Comparison of ENCODE assay signal across 10 cellular contexts in genomic region chr10:124918906-124919305, GRCh38. TPM values are rescaled to one million over a fixed set of nuclear protein-coding genes. Genes with fewer than 3 reads are reported as not detected.
DNase-seq lines count a peak whose midpoint lies in the region; ATAC-seq and TF ChIP-seq lines count a peak whose summit lies in the region.
"Had no signal": no experiment of that assay in that cellular context is flagged by ENCODE, and none has a peak within 500 bp of the region (broad histone marks: within the 10 kb centered on the region; RNA-seq: fewer than 3 reads in every experiment).

No MANE protein-coding gene starts in this region.

- CTCF ChIA-PET in Caco-2 (lab: Charles Lee): interaction anchor here (0.5 kb wide), 1 partner anchor 35 kb away, joined by 8 read pairs; no protein-coding TSS in a partner anchor
- CTCF ChIA-PET in OCI-LY7 (lab: Charles Lee; ENCODE audit: unreplicated experiment): no interaction called here

- H3K9me3 Mint-ChIP-seq in Caco-2 (ENCODE audit: unreplicated experiment): no peaks in the 10 kb centered on the region
- H3K9me3 Mint-ChIP-seq in endothelial cell (ENCODE audit: unreplicated experiment): no peaks in the 10 kb centered on the region
- H3K9me3 Mint-ChIP-seq in osteocyte (ENCODE audit: unreplicated experiment): no peaks in the 10 kb centered on the region

- POLR2A ChIA-PET in Caco-2 (lab: Charles Lee): interaction anchor here (0.7 kb wide), 1 partner anchor 117 kb away, joined by 3 read pairs; the partner anchor contains the start of gene ABRAXAS2
- POLR2A ChIA-PET in OCI-LY7 (lab: Charles Lee): interaction anchor here (1.1 kb wide), 1 partner anchor 20 kb away, joined by 7 read pairs; no protein-coding TSS in a partner anchor

- TF ChIP-seq CTCF in Caco-2 (IDR thresholded peaks at IDR 0.05; ENCODE audit: insufficient read depth in 1 of 2, low read depth in 1 of 2, low read length in 1 of 2, severe bottlenecking in 1 of 2, unreplicated experiment in 1 of 2) (no peak), OCI-LY7 (conservative IDR thresholded peaks at IDR 0.05; ENCODE audit: low read length) (no peak), endothelial cell (IDR thresholded peaks at IDR 0.05; ENCODE audit: unreplicated experiment) (no peak), osteocyte (IDR thresholded peaks at IDR 0.05) (no peak)

- no peak overlapping the region for H2AFZ ChIP-seq in OCI-LY7 (ENCODE audit: low read length)

- peaks cover 9% of the 10 kb centered on the region for H3K4me1 Mint-ChIP-seq in Caco-2 (ENCODE audit: low read depth, unreplicated experiment)
- H3K4me1 Mint-ChIP-seq in endothelial cell (ENCODE audit: unreplicated experiment): peaks cover 23% of the 10 kb centered on the region
- H3K4me1 Mint-ChIP-seq in osteocyte (ENCODE audit: unreplicated experiment): peaks cover 28% of the 10 kb centered on the region

- H3K27me3 ChIP-seq in Caco-2 (replicated peaks; ENCODE audit: control insufficient read depth, insufficient read depth, low read length): no peaks in the 10 kb centered on the region

- no peaks in the 10 kb centered on the region for H3K9me2 ChIP-seq in OCI-LY7 (ENCODE audit: insufficient read depth, low read length)

- peak overlapping the region; percentile 91 for H3K4me3 Mint-ChIP-seq in Caco-2 (ENCODE audit: unreplicated experiment)
- H3K4me3 Mint-ChIP-seq in endothelial cell (ENCODE audit: unreplicated experiment): peak overlapping the region; percentile 98
- H3K4me3 Mint-ChIP-seq in osteocyte (ENCODE audit: unreplicated experiment): peak overlapping the region; percentile 86

- H4K20me1 ChIP-seq in OCI-LY7 (ENCODE audit: insufficient read depth, low read length): peaks cover 12% of the 10 kb centered on the region; the same call in 1 of the 2 replicates

- H3K27me3 Mint-ChIP-seq in Caco-2 (ENCODE audit: insufficient read depth, unreplicated experiment): no peaks in the 10 kb centered on the region
- H3K27me3 Mint-ChIP-seq in endothelial cell (ENCODE audit: unreplicated experiment): peaks cover 17% of the 10 kb centered on the region
- H3K27me3 Mint-ChIP-seq in osteocyte (ENCODE audit: unreplicated experiment): no peaks in the 10 kb centered on the region

- H3K9me3 ChIP-seq in Caco-2 (no peaks in the 10 kb centered on the region), OCI-LY7 (ENCODE audit: low read length) (no peaks in the 10 kb centered on the region)

- peak overlapping the region; percentile 4; the same call in 1 of the 2 replicates for H3K4me3 ChIP-seq in Caco-2 (ENCODE audit: low read depth, low read length)
- peak overlapping the region; percentile 92 for H3K4me3 ChIP-seq in OCI-LY7 (ENCODE audit: low read depth, low read length, poor library complexity, severe bottlenecking)

- intact Hi-C loops in Caco-2 (cut with micrococcal nuclease; ENCODE audit: unreplicated experiment): loop anchor here (5.0 kb wide), 2 partner anchors 42 to 117 kb away; partner anchors contain the start of gene ABRAXAS2
- intact Hi-C loops in OCI-LY7 (cut with micrococcal nuclease; ENCODE audit: unreplicated experiment): loop anchor here (5.0 kb wide), 3 partner anchors 68 to 382 kb away; partner anchors contain the start of gene ABRAXAS2
- intact Hi-C loops in posterior vena cava (cut with DNase I): no loop called here

- DNase-seq in Caco-2 (no peak), OCI-LY7 (ENCODE audit: low spot score) (no peak), endothelial cell (ENCODE audit: low spot score) (no peak), osteocyte (ENCODE audit: extremely low spot score, unreplicated experiment) (no peak), posterior vena cava (ENCODE audit: low spot score) (no peak), hippocampal formation (lab: John Stamatoyannopoulos, UW) (no peak), amniotic stem cell (lab: John Stamatoyannopoulos, UW) (no peak)
- DNase-seq: activated CD4-positive, alpha-beta T cell treated with anti-CD3 and anti-CD28 coated beads for 1 hour; NCI-H1436 treated with DMSO at 0.1 percent for 48 hours had no signal

- peaks cover 63% of the 10 kb centered on the region for H3K79me2 ChIP-seq in OCI-LY7 (ENCODE audit: insufficient read depth, low read depth, low read length)

- no TSS peak for BruUV-seq in Caco-2 (replicated peaks; lab: Mats Ljungman, UMichigan)
- no TSS peak for BruUV-seq in OCI-LY7 (replicated peaks; lab: Mats Ljungman, UMichigan)

- peak overlapping the region; percentile 94 for H3K4me2 ChIP-seq in OCI-LY7 (ENCODE audit: low read length)

- H3K36me3 ChIP-seq in Caco-2 (ENCODE audit: control insufficient read depth, insufficient read depth, low read length) (no peaks in the 10 kb centered on the region), OCI-LY7 (ENCODE audit: insufficient read depth, low read length) (peaks cover 14% of the 10 kb centered on the region)

- no peak for ATAC-seq in HG03520 (IDR thresholded peaks at IDR 0.05; ENCODE audit: unreplicated experiment)

- H3K27ac Mint-ChIP-seq in Caco-2 (ENCODE audit: unreplicated experiment): peak overlapping the region; percentile 99
- peak overlapping the region; percentile 57 for H3K27ac Mint-ChIP-seq in endothelial cell (ENCODE audit: unreplicated experiment)
- H3K27ac Mint-ChIP-seq in osteocyte (ENCODE audit: unreplicated experiment): peak overlapping the region; percentile 94

- peaks cover 25% of the 10 kb centered on the region for H3K36me3 Mint-ChIP-seq in Caco-2 (ENCODE audit: insufficient read depth, unreplicated experiment)
- H3K36me3 Mint-ChIP-seq in endothelial cell (ENCODE audit: low read depth, unreplicated experiment): peaks cover 10% of the 10 kb centered on the region
- H3K36me3 Mint-ChIP-seq in osteocyte (ENCODE audit: unreplicated experiment): no peaks in the 10 kb centered on the region

- no peak overlapping the region for H3K27ac ChIP-seq in OCI-LY7 (ENCODE audit: low read depth, low read length, poor library complexity, severe bottlenecking)

- H3K4me1 ChIP-seq in Caco-2 (peaks cover 6% of the 10 kb centered on the region; the same call in 1 of the 2 replicates), OCI-LY7 (ENCODE audit: insufficient read depth, low read length, poor library complexity, severe bottlenecking) (peaks cover 19% of the 10 kb centered on the region)

RNA-seq across cellular contexts. Expression of gene ZRANB1, which starts 23.0 kb away (rescaled TPM):
- total RNA-seq in Caco-2 (2022): 24.6 and 27.7 TPM in 2 replicates
- 14.5 and 16.7 TPM in 2 replicates for total RNA-seq in OCI-LY7 (2014; rRNA removed; shearing (Covaris generic))
- total RNA-seq in OCI-LY7 (2022): 17.0 and 18.3 TPM in 2 replicates
- 22.4 TPM for total RNA-seq in endothelial cell (ENCODE audit: unreplicated experiment)
- 26.4 and 26.8 TPM in 2 replicates for total RNA-seq in osteocyte
- total RNA-seq in posterior vena cava: 10 to 100 TPM; 19.8 to 26.9 TPM

Comparison
In these comparisons a context has a peak if more than half of its experiments do, and no peak if none do; other contexts are left out.
1. intact Hi-C loops: an anchor here in Caco-2 (5.0 kb wide) and OCI-LY7 (5.0 kb wide); none called in posterior vena cava.